18 cellular contexts compared by ENCODE assay signal in the genomic region with DNA sequence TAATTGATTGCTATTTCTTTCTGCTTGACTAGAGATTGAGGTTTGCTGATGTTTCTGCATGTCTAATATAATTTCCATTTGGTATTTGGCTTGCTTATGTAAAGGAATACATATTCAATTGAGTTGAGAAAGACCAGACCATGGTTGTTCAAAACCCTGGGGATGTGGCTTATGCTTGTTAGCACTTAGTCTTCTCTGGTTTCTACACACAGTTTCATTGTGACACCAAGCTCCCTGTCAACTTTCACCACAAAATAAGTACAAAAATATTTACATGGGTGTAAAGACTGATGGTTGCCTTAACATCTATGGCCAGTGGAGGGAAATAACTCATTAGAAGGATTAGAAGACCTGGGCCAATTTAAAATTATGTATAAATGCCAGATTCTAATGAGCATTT.
"Had no signal": no experiment of that assay in that cellular context is flagged by ENCODE, and none has a peak within 500 bp of the region (broad histone marks: within the 10 kb centered on the region; RNA-seq: fewer than 3 reads in every experiment).

No MANE protein-coding gene starts in this region.

- H3K4me3 ChIP-seq: coronary artery, dorsolateral prefrontal cortex, esophagus muscularis mucosa, gastroesophageal sphincter, heart left ventricle, hepatocyte, left lung, lower lobe of right lung, mucosa of descending colon had no signal

- H3K4me1 Mint-ChIP-seq: mesothelial cell of epicardium had no signal

- ATAC-seq: foreskin keratinocyte, gastroesophageal sphincter, heart left ventricle, left cardiac atrium, left lung, left ventricle myocardium superior, lower lobe of right lung, mucosa of descending colon had no signal

- H3K79me2 ChIP-seq: hepatocyte had no signal

- H3K27ac Mint-ChIP-seq: mesothelial cell of epicardium had no signal

- H3K9me3 ChIP-seq: esophagus muscularis mucosa, gastroesophageal sphincter, heart left ventricle, left lung, lower lobe of right lung, mucosa of descending colon had no signal

- H3K9me3 Mint-ChIP-seq: mesothelial cell of epicardium had no signal

- H3K27ac ChIP-seq: coronary artery, dorsolateral prefrontal cortex, esophagus muscularis mucosa, foreskin keratinocyte, gastroesophageal sphincter, heart left ventricle, hepatocyte, left lung, lower lobe of right lung had no signal

- H3K27me3 ChIP-seq: esophagus muscularis mucosa, heart left ventricle, left lung had no signal

- H2AFZ ChIP-seq: hepatocyte had no signal

- H3K36me3 Mint-ChIP-seq: mesothelial cell of epicardium had no signal

- H3K4me3 Mint-ChIP-seq: mesothelial cell of epicardium had no signal

- H3K36me3 ChIP-seq: esophagus muscularis mucosa, gastroesophageal sphincter, heart left ventricle, left lung, lower lobe of right lung had no signal

- H3K4me1 ChIP-seq: esophagus muscularis mucosa, foreskin keratinocyte, gastroesophageal sphincter, left lung, lower lobe of right lung had no signal

- DNase-seq: dermis blood vessel endothelial cell; dorsolateral prefrontal cortex; effector CD4-positive, alpha-beta T cell; effector memory CD4-positive, alpha-beta T cell; foreskin keratinocyte; heart left ventricle; hypothalamus; left cardiac atrium; left lung; left ventricle myocardium superior; lower lobe of right lung; mesenchymal stem cell; mucosa of descending colon had no signal

- H3K4me2 ChIP-seq: hepatocyte had no signal
